In genomic region chr1:13764533-13764932, GRCh38 we compare ENCODE assay signal across 13 cellular contexts.
A peak's percentile ranks its signal among the peaks of the same experiment; 100 is the strongest.
DNase-seq lines count a peak whose midpoint lies in the region; ATAC-seq and TF ChIP-seq lines count a peak whose summit lies in the region.
"Had no signal": no experiment of that assay in that cellular context is flagged by ENCODE, and none has a peak within 500 bp of the region (broad histone marks: within the 10 kb centered on the region; RNA-seq: fewer than 3 reads in every experiment).

No MANE protein-coding gene starts in this region.

- peak overlapping the region; percentile 27 for H3K4me2 ChIP-seq in SK-N-SH

- in situ Hi-C loops in astrocyte of the spinal cord (cut with HindIII; ENCODE audit: low sequenced_read_pairs), result no loop called here

- POLR2A ChIA-PET in SK-N-SH (lab: Yijun Ruan, JAX), result no interaction called here

- peaks cover 49 to 75% of the 10 kb centered on the region in 2 donors for H3K4me1 Mint-ChIP-seq in stimulated activated naive B cell treated with anti-CD40 and anti-IgM and Interleukin-4, amounts not matched to agents 10 μg/mL and 1 μg/mL and 100 μg/mL, for 72 hours

- H3K27me3 ChIP-seq in SK-N-SH (ENCODE audit: insufficient read depth) (no peaks in the 10 kb centered on the region), psoas muscle (ENCODE audit: insufficient read depth in 3 of 3, low read length in 2 of 3) (no peaks in the 10 kb centered on the region)
- H3K27me3 ChIP-seq: heart right ventricle, right lobe of liver had no signal

- H3K9me3 ChIP-seq in SK-N-SH, result no peaks in the 10 kb centered on the region
- no peaks in the 10 kb centered on the region for H3K9me3 ChIP-seq in psoas muscle
- H3K9me3 ChIP-seq: heart right ventricle, right lobe of liver had no signal

- intact Hi-C loops in posterior cingulate gyrus (cut with DNase I), result no loop called here
- intact Hi-C loops in psoas muscle (cut with DNase I), result no loop called here

- H3K4me3 Mint-ChIP-seq in stimulated activated naive B cell treated with anti-CD40 and anti-IgM and Interleukin-4, amounts not matched to agents 10 μg/mL and 1 μg/mL and 100 μg/mL, for 72 hours, result no peak overlapping the region
- H3K4me3 Mint-ChIP-seq: activated CD8-positive, alpha-beta memory T cell treated with anti-CD3 and anti-CD28 coated beads, Interleukin-2, amount 10 ng/mL, durations not matched to agents 7 days and 5 days had no signal

- 0 out of 4 replicates have a peak, but pooled peaks of 1 of the 2 experiments have one; percentile 10 for TF ChIP-seq EP300 in SK-N-SH (IDR thresholded peaks at IDR 0.05; ENCODE audit: borderline replicate concordance in 1 of 2, low read depth in 1 of 2, low read length in 1 of 2)

- peaks cover 95% of the 10 kb centered on the region for H3K79me2 ChIP-seq in SK-N-SH (ENCODE audit: insufficient read depth)

- no peak for TF ChIP-seq RAD21 in SK-N-SH (IDR thresholded peaks at IDR 0.05; ENCODE audit: low read length)

- 0 out of 2 replicates have a peak, but pooled peaks have one; percentile 14 for TF ChIP-seq CTCF in SK-N-SH (IDR thresholded peaks at IDR 0.05)
- no peak for TF ChIP-seq CTCF in astrocyte of the spinal cord (IDR thresholded peaks at IDR 0.05; ENCODE audit: low read depth, low read length)
- no peak for TF ChIP-seq CTCF in psoas muscle (IDR thresholded peaks at IDR 0.05)

- DNase-seq in SK-N-SH, result no peak
- DNase-seq in astrocyte of the spinal cord (ENCODE audit: low read depth, low spot score), result peak; percentile 80
- peak; percentile 33 for DNase-seq in left kidney (ENCODE audit: low read depth, low spot score)
- no peak for DNase-seq in stimulated activated naive B cell treated with anti-CD40 and anti-IgM and Interleukin-4, amounts not matched to agents 10 μg/mL and 1 μg/mL and 100 μg/mL, for 72 hours
- DNase-seq in posterior cingulate gyrus, result no peak
- no peak for DNase-seq in psoas muscle
- DNase-seq: activated CD8-positive, alpha-beta memory T cell treated with anti-CD3 and anti-CD28 coated beads, Interleukin-2, amount 10 ng/mL, durations not matched to agents 7 days and 5 days; effector CD4-positive, alpha-beta T cell; heart right ventricle; right lobe of liver had no signal

- ATAC-seq in SK-N-SH treated with all-trans-retinoic acid at 6 μM for 48 hours (no peak), HG03175 (IDR thresholded peaks at IDR 0.05; ENCODE audit: unreplicated experiment) (no peak), psoas muscle (no peak)
- ATAC-seq in stimulated activated naive B cell treated with anti-CD40 and anti-IgM and Interleukin-4, amounts not matched to agents 10 μg/mL and 1 μg/mL and 100 μg/mL, for 72 hours (replicated peaks), result no peak
- ATAC-seq: activated CD8-positive, alpha-beta memory T cell treated with anti-CD3 and anti-CD28 coated beads, Interleukin-2, amount 10 ng/mL, durations not matched to agents 7 days and 5 days; right lobe of liver had no signal

- CTCF ChIA-PET in SK-N-SH (lab: Yijun Ruan, JAX), result interaction anchor here (1.4 to 1.7 kb wide), 2 partner anchors 9 to 106 kb away, joined by 4 to 6 read pairs; no protein-coding TSS in a partner anchor

- no peak overlapping the region for H3K9ac ChIP-seq in SK-N-SH

- no peaks in the 10 kb centered on the region for H3K9me2 ChIP-seq in SK-N-SH

- peak overlapping the region; percentile 56 for H3K27ac Mint-ChIP-seq in stimulated activated naive B cell treated with anti-CD40 and anti-IgM and Interleukin-4, amounts not matched to agents 10 μg/mL and 1 μg/mL and 100 μg/mL, for 72 hours
- H3K27ac Mint-ChIP-seq: activated CD8-positive, alpha-beta memory T cell treated with anti-CD3 and anti-CD28 coated beads, Interleukin-2, amount 10 ng/mL, durations not matched to agents 7 days and 5 days had no signal

- peaks cover 3 to 6% of the 10 kb centered on the region in 2 experiments for H3K36me3 ChIP-seq in SK-N-SH (replicated peaks in 1 of 2; ENCODE audit: control insufficient read depth in 1 of 2, insufficient read depth in 2 of 2, low read length in 1 of 2)
- H3K36me3 ChIP-seq in psoas muscle (ENCODE audit: insufficient read depth in 1 of 2, low read depth in 1 of 2), result peaks cover 0 to 3% of the 10 kb centered on the region in 2 donors
- H3K36me3 ChIP-seq: right lobe of liver had no signal

- H3K9me3 Mint-ChIP-seq in stimulated activated naive B cell treated with anti-CD40 and anti-IgM and Interleukin-4, amounts not matched to agents 10 μg/mL and 1 μg/mL and 100 μg/mL, for 72 hours, result no peaks in the 10 kb centered on the region

- H3K36me3 Mint-ChIP-seq in stimulated activated naive B cell treated with anti-CD40 and anti-IgM and Interleukin-4, amounts not matched to agents 10 μg/mL and 1 μg/mL and 100 μg/mL, for 72 hours, result peaks cover 23 to 42% of the 10 kb centered on the region in 2 donors

- H4K20me1 ChIP-seq in SK-N-SH (ENCODE audit: insufficient read depth), result peaks cover 98% of the 10 kb centered on the region

- H3K4me1 ChIP-seq in SK-N-SH (ENCODE audit: control insufficient read depth in 1 of 2, insufficient read depth in 2 of 2, low read depth in 1 of 2, low read length in 1 of 2) (peaks cover 15 to 34% of the 10 kb centered on the region in 2 experiments), psoas muscle (peaks cover 68% of the 10 kb centered on the region)

- no peak overlapping the region for H3K4me3 ChIP-seq in SK-N-SH (ENCODE audit: low read depth in 2 of 2, low read length in 1 of 2)
- H3K4me3 ChIP-seq in astrocyte of the spinal cord (ENCODE audit: low read depth, low read length), result no peak overlapping the region
- no peak overlapping the region for H3K4me3 ChIP-seq in psoas muscle
- H3K4me3 ChIP-seq: heart right ventricle, right lobe of liver had no signal

- peaks cover 16% of the 10 kb centered on the region for H3F3A ChIP-seq in SK-N-SH (replicated peaks; ENCODE audit: insufficient read depth)

- no peak overlapping the region for H2AFZ ChIP-seq in SK-N-SH (ENCODE audit: low read depth)

- no peaks in the 10 kb centered on the region for H3K27me3 Mint-ChIP-seq in stimulated activated naive B cell treated with anti-CD40 and anti-IgM and Interleukin-4, amounts not matched to agents 10 μg/mL and 1 μg/mL and 100 μg/mL, for 72 hours
- H3K27me3 Mint-ChIP-seq: activated CD8-positive, alpha-beta memory T cell treated with anti-CD3 and anti-CD28 coated beads, Interleukin-2, amount 10 ng/mL, durations not matched to agents 7 days and 5 days had no signal

- H3K27ac ChIP-seq in SK-N-SH (ENCODE audit: low read depth in 2 of 2, low read length in 1 of 2), result peak overlapping the region in 1 of 2 experiments; percentile 10; a peak in 2 of 4 replicates
- H3K27ac ChIP-seq in psoas muscle, result no peak overlapping the region
- H3K27ac ChIP-seq: 22Rv1, heart right ventricle, right lobe of liver had no signal

- 73% methylated on average over 3 of the region's 3 CpGs for WGBS in SK-N-SH (ENCODE audit: low lambda C conversion rate)
- WGBS in psoas muscle, 3 donors, result 25 to 35% (median 27%) methylated on average over 3 of the region's 3 CpGs

TF ChIP-seq in SK-N-SH, 30 proteins besides CTCF, POLR2A, EP300 and RAD21:
- TF ChIP-seq RXRA (IDR thresholded peaks at IDR 0.05; ENCODE audit: borderline replicate concordance, low read depth) (no peak), MXI1 (IDR thresholded peaks at IDR 0.05; ENCODE audit: low read depth, low read length) (no peak), TAF1 (IDR thresholded peaks at IDR 0.05; ENCODE audit: borderline replicate concordance, low read depth, low read length) (no peak), TCF12 (IDR thresholded peaks at IDR 0.05) (peak; percentile 46; the same call in 1 of the 2 replicates)

TF ChIP-seq in SK-N-SH treated with all-trans-retinoic acid at 6 μM for 48 hours, 23 proteins besides CTCF, POLR2A, EP300 and RAD21:
- TF ChIP-seq PPARA (CRISPR knock-in tag; IDR thresholded peaks at IDR 0.05; ENCODE audit: borderline replicate concordance), result no peak
- no peak for TF ChIP-seq ZNF8 (CRISPR knock-in tag; IDR thresholded peaks at IDR 0.05)
- TF ChIP-seq OSR1 (CRISPR knock-in tag; IDR thresholded peaks at IDR 0.05), result no peak
- no peak for TF ChIP-seq POU6F1 (CRISPR knock-in tag; IDR thresholded peaks at IDR 0.05; ENCODE audit: borderline replicate concordance, low read depth)
- TF ChIP-seq TOX (CRISPR knock-in tag; IDR thresholded peaks at IDR 0.05; ENCODE audit: borderline replicate concordance), result no peak
- no peak for TF ChIP-seq ARNTL (CRISPR knock-in tag; IDR thresholded peaks at IDR 0.05; ENCODE audit: borderline replicate concordance, low read depth)
- no peak for TF ChIP-seq ZFP3 (CRISPR knock-in tag; IDR thresholded peaks at IDR 0.05)
- TF ChIP-seq CREB5 (CRISPR knock-in tag; IDR thresholded peaks at IDR 0.05; ENCODE audit: low read depth), result no peak

Comparison
In these comparisons a context has a peak if more than half of its experiments do, and no peak if none do; other contexts are left out.
1. DNase-seq: peak in astrocyte of the spinal cord (single experiment) and left kidney (single experiment); none in SK-N-SH (single experiment), stimulated activated naive B cell treated with anti-CD40 and anti-IgM and Interleukin-4, amounts not matched to agents 10 μg/mL and 1 μg/mL and 100 μg/mL, for 72 hours (single experiment), posterior cingulate gyrus (0 of 10) and psoas muscle (0 of 2).